8 cellular contexts compared by ENCODE assay signal in genomic region chr19:4343845-4344713, GRCh38. TPM values are rescaled to one million over a fixed set of nuclear protein-coding genes. Genes with fewer than 3 reads are reported as not detected.
DNase-seq lines count a peak whose midpoint lies in the region; ATAC-seq, FAIRE-seq and TF ChIP-seq lines count a peak whose summit lies in the region.

No MANE protein-coding gene starts in this region.

- H3K4me1 ChIP-seq in thyroid gland: peaks cover 10 to 11% of the 10 kb centered on the region in 2 donors

- no peaks in the 10 kb centered on the region for H3K9me3 Mint-ChIP-seq in activated CD8-positive, alpha-beta memory T cell treated with anti-CD3 and anti-CD28 coated beads, Interleukin-2, amount 10 ng/mL, durations not matched to agents 7 days and 5 days (ENCODE audit: low read depth)
- no peaks in the 10 kb centered on the region for H3K9me3 Mint-ChIP-seq in activated T-helper 17 cell treated with anti-CD3 and anti-CD28 coated beads, Interleukin-2, amount 50 U/mL, for 72 hours

- CTCF ChIA-PET in activated CD8-positive, alpha-beta memory T cell treated with anti-CD3 and anti-CD28 coated beads, Interleukin-2, amount 10 ng/mL, durations not matched to agents 7 days and 5 days (lab: Charles Lee): interaction anchor here (1.0 to 3.7 kb wide), 16 partner anchors 9 to 356 kb away, joined by 3 to 53 read pairs (median 6); partner anchors contain the start of genes CHAF1A, SH3GL1, TMIGD2 and YJU2

- ATAC-seq in activated CD8-positive, alpha-beta memory T cell treated with anti-CD3 and anti-CD28 coated beads, Interleukin-2, amount 10 ng/mL, durations not matched to agents 7 days and 5 days: no peak
- ATAC-seq in activated T-helper 17 cell treated with anti-CD3 and anti-CD28 coated beads, Interleukin-2, amount 50 U/mL, for 72 hours (replicated peaks): no peak
- ATAC-seq in GM19455 (IDR thresholded peaks at IDR 0.05; ENCODE audit: unreplicated experiment): no peak

- peak overlapping the region; percentile 85 for H3K4me3 Mint-ChIP-seq in activated CD8-positive, alpha-beta memory T cell treated with anti-CD3 and anti-CD28 coated beads, Interleukin-2, amount 10 ng/mL, durations not matched to agents 7 days and 5 days
- peak overlapping the region; percentile 89 for H3K4me3 Mint-ChIP-seq in activated T-helper 17 cell treated with anti-CD3 and anti-CD28 coated beads, Interleukin-2, amount 50 U/mL, for 72 hours

- H3K27me3 ChIP-seq in kidney epithelial cell (ENCODE audit: control insufficient read depth, insufficient read depth, low read length) (no peaks in the 10 kb centered on the region), thyroid gland (no peaks in the 10 kb centered on the region)

- no peaks in the 10 kb centered on the region for H3K27me3 Mint-ChIP-seq in activated CD8-positive, alpha-beta memory T cell treated with anti-CD3 and anti-CD28 coated beads, Interleukin-2, amount 10 ng/mL, durations not matched to agents 7 days and 5 days
- H3K27me3 Mint-ChIP-seq in activated T-helper 17 cell treated with anti-CD3 and anti-CD28 coated beads, Interleukin-2, amount 50 U/mL, for 72 hours: no peaks in the 10 kb centered on the region

- H3K4me1 Mint-ChIP-seq in activated CD8-positive, alpha-beta memory T cell treated with anti-CD3 and anti-CD28 coated beads, Interleukin-2, amount 10 ng/mL, durations not matched to agents 7 days and 5 days: peaks cover 22% of the 10 kb centered on the region
- no peaks in the 10 kb centered on the region for H3K4me1 Mint-ChIP-seq in activated T-helper 17 cell treated with anti-CD3 and anti-CD28 coated beads, Interleukin-2, amount 50 U/mL, for 72 hours

- intact Hi-C loops in thyroid gland (cut with DNase I): no loop called here

- H3K36me3 Mint-ChIP-seq in activated CD8-positive, alpha-beta memory T cell treated with anti-CD3 and anti-CD28 coated beads, Interleukin-2, amount 10 ng/mL, durations not matched to agents 7 days and 5 days: peaks cover 11% of the 10 kb centered on the region
- peaks cover 33% of the 10 kb centered on the region for H3K36me3 Mint-ChIP-seq in activated T-helper 17 cell treated with anti-CD3 and anti-CD28 coated beads, Interleukin-2, amount 50 U/mL, for 72 hours (ENCODE audit: low read depth)

- FAIRE-seq in GM12892 (lab: Jason Lieb, UNC): no peak

- no peaks in the 10 kb centered on the region for H3K36me3 ChIP-seq in kidney epithelial cell (ENCODE audit: control insufficient read depth, insufficient read depth, low read length)
- no peaks in the 10 kb centered on the region for H3K36me3 ChIP-seq in thyroid gland

- no peak for TF ChIP-seq CTCF in kidney epithelial cell (IDR thresholded peaks at IDR 0.05; ENCODE audit: insufficient read depth, low read length, poor library complexity, severe bottlenecking)
- no peak for TF ChIP-seq CTCF in thyroid gland (IDR thresholded peaks at IDR 0.05)

- H3K9me3 ChIP-seq in thyroid gland: no peaks in the 10 kb centered on the region

- no peak for DNase-seq in activated CD8-positive, alpha-beta memory T cell treated with anti-CD3 and anti-CD28 coated beads, Interleukin-2, amount 10 ng/mL, durations not matched to agents 7 days and 5 days
- no peak for DNase-seq in activated CD8-positive, alpha-beta memory T cell treated with anti-CD3 and anti-CD28 coated beads, Interleukin-2, amount 50 U/mL, for 4 hours
- DNase-seq in kidney epithelial cell (ENCODE audit: low read depth) (no peak), thyroid gland (peak in 1 of 2 donors; percentile 45), NCI-H2029 (lab: John Stamatoyannopoulos, UW) (no peak), GM12892 (ENCODE audit: insufficient read length) (no peak)

- no peak overlapping the region for H3K27ac ChIP-seq in thyroid gland

- peak overlapping the region; percentile 65 for H3K4me3 ChIP-seq in kidney epithelial cell (ENCODE audit: low read depth, low read length)
- H3K4me3 ChIP-seq in thyroid gland (replicated peaks in 1 of 3): peak overlapping the region in 2 of 3 donors; percentile 17 to 62

- H3K27ac Mint-ChIP-seq in activated CD8-positive, alpha-beta memory T cell treated with anti-CD3 and anti-CD28 coated beads, Interleukin-2, amount 10 ng/mL, durations not matched to agents 7 days and 5 days: no peak overlapping the region
- no peak overlapping the region for H3K27ac Mint-ChIP-seq in activated T-helper 17 cell treated with anti-CD3 and anti-CD28 coated beads, Interleukin-2, amount 50 U/mL, for 72 hours

- TF ChIP-seq POLR2A in thyroid gland (IDR thresholded peaks at IDR 0.05) (no peak), GM12892 (IDR thresholded peaks at IDR 0.05; ENCODE audit: low read depth, low read length) (no peak)

- 43 to 47% methylated on average over 24 to 27 of the region's 45 CpGs for WGBS in thyroid gland, 2 donors

RNA-seq across cellular contexts. Expression of gene MPND, which starts 0.7 kb away (rescaled TPM):
- 10 to 100 TPM; 24.1 to 25.4 TPM for total RNA-seq in activated CD8-positive, alpha-beta memory T cell treated with anti-CD3 and anti-CD28 coated beads, Interleukin-2, amount 10 ng/mL, durations not matched to agents 7 days and 5 days
- 10 to 100 TPM; 15.5 to 19.7 TPM for total RNA-seq in activated T-helper 17 cell treated with anti-CD3 and anti-CD28 coated beads, Interleukin-2, amount 50 U/mL, for 72 hours
- 6.4 and 6.6 TPM in 2 replicates for total RNA-seq in kidney epithelial cell
- 10 to 100 TPM in 2 of 4 donors, 1 to 10 TPM in 2; 5.6 to 10.5 (median 9.3) TPM for total RNA-seq in thyroid gland
- polyA plus RNA-seq in GM12892 (2012; ENCODE audit: missing spikeins): 14.4 TPM

RNA-seq across cellular contexts. Expression of gene STAP2, which starts 5.5 kb away (rescaled TPM):
- total RNA-seq in activated CD8-positive, alpha-beta memory T cell treated with anti-CD3 and anti-CD28 coated beads, Interleukin-2, amount 10 ng/mL, durations not matched to agents 7 days and 5 days: 1 to 10 TPM; 8.8 to 9.6 TPM
- total RNA-seq in activated T-helper 17 cell treated with anti-CD3 and anti-CD28 coated beads, Interleukin-2, amount 50 U/mL, for 72 hours: 10 to 100 TPM; 13.3 to 17.4 TPM
- total RNA-seq in kidney epithelial cell (78.5 and 84.8 TPM in 2 replicates), thyroid gland (10 to 100 TPM; 12.1 to 50.6 (median 29.7) TPM)
- polyA plus RNA-seq in GM12892 (2012; ENCODE audit: missing spikeins): 9.8 TPM

RNA-seq across cellular contexts. Expression of gene FSD1, which starts 39.7 kb away (rescaled TPM):
- total RNA-seq in activated CD8-positive, alpha-beta memory T cell treated with anti-CD3 and anti-CD28 coated beads, Interleukin-2, amount 10 ng/mL, durations not matched to agents 7 days and 5 days: 10 to 100 TPM; 24.7 to 30.6 TPM
- 10 to 100 TPM in 1 of 2 donors, 1 to 10 TPM in 1; 8.3 to 13.1 TPM for total RNA-seq in activated T-helper 17 cell treated with anti-CD3 and anti-CD28 coated beads, Interleukin-2, amount 50 U/mL, for 72 hours
- 11.3 and 13.2 TPM in 2 replicates for total RNA-seq in kidney epithelial cell
- total RNA-seq in thyroid gland: not detected
- 1.2 TPM for polyA plus RNA-seq in GM12892 (2012; ENCODE audit: missing spikeins)

RNA-seq across cellular contexts. Expression of gene TMIGD2, which starts 41.9 kb away (rescaled TPM):
- 10 to 100 TPM; 29.8 to 40.7 TPM for total RNA-seq in activated CD8-positive, alpha-beta memory T cell treated with anti-CD3 and anti-CD28 coated beads, Interleukin-2, amount 10 ng/mL, durations not matched to agents 7 days and 5 days
- total RNA-seq in activated T-helper 17 cell treated with anti-CD3 and anti-CD28 coated beads, Interleukin-2, amount 50 U/mL, for 72 hours: 1 to 10 TPM; 2.5 to 4.1 TPM
- not detected in 2 replicates for total RNA-seq in kidney epithelial cell
- total RNA-seq in thyroid gland: not detected
- polyA plus RNA-seq in GM12892 (2012; ENCODE audit: missing spikeins): not detected

RNA-seq across cellular contexts. Expression of gene SH3GL1, which starts 56.3 kb away (rescaled TPM):
- total RNA-seq in activated CD8-positive, alpha-beta memory T cell treated with anti-CD3 and anti-CD28 coated beads, Interleukin-2, amount 10 ng/mL, durations not matched to agents 7 days and 5 days: 10 to 100 TPM; 43.3 to 57.7 TPM
- 10 to 100 TPM; 49.1 to 67.1 TPM for total RNA-seq in activated T-helper 17 cell treated with anti-CD3 and anti-CD28 coated beads, Interleukin-2, amount 50 U/mL, for 72 hours
- total RNA-seq in kidney epithelial cell (60.9 and 72.0 TPM in 2 replicates), thyroid gland (10 to 100 TPM; 33.1 to 42.4 (median 36.7) TPM)
- 20.0 TPM for polyA plus RNA-seq in GM12892 (2012; ENCODE audit: missing spikeins)

Comparison
In these comparisons a context has a peak if more than half of its experiments do, and no peak if none do; other contexts are left out.
1. RNA of gene FSD1, which starts 39.7 kb away (total RNA-seq): 24.7 to 30.6 TPM in activated CD8-positive, alpha-beta memory T cell treated with anti-CD3 and anti-CD28 coated beads, Interleukin-2, amount 10 ng/mL, durations not matched to agents 7 days and 5 days, 11.3 to 13.2 TPM in kidney epithelial cell and 8.3 to 13.1 TPM in activated T-helper 17 cell treated with anti-CD3 and anti-CD28 coated beads, Interleukin-2, amount 50 U/mL, for 72 hours; not detected in thyroid gland; every median in the first group is over 4 times any median in the second.